Comparison of ENCODE assay signal across 10 cellular contexts in the genomic region with DNA sequence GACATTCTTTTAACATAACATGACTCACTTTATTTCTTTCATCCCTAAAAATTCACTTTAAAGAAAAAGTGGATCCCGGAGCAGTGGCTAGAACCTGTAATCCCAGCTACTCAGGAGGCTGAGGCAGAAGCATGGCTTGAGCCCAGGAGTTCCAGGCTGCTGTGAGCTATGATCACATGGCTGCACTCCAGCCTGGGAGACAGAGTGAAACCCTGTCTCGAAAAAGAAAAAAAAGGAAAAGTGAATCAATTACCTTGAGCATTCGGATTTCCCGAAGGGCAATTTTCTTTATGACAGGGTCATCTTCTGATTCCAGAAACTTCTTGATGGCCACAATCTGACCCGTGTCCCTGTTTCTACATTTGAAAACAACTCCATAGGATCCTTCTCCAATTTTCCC. TPM values are rescaled to one million over a fixed set of nuclear protein-coding genes. Genes with fewer than 3 reads are reported as not detected.
DNase-seq lines count a peak whose midpoint lies in the region; ATAC-seq and TF ChIP-seq lines count a peak whose summit lies in the region.
"Had no signal": no experiment of that assay in that cellular context is flagged by ENCODE, and none has a peak within 500 bp of the region (broad histone marks: within the 10 kb centered on the region; RNA-seq: fewer than 3 reads in every experiment).

No MANE protein-coding gene starts in this region.

- H3K36me3 ChIP-seq in stomach = no peaks in the 10 kb centered on the region

- POLR2A ChIA-PET in activated CD8-positive, alpha-beta T cell treated with anti-CD3 and anti-CD28 coated beads, Interleukin-2, amount 10 ng/mL, durations not matched to agents 7 days and 5 days (lab: Charles Lee) = no interaction called here

- no peaks in the 10 kb centered on the region for H3K9me3 ChIP-seq in stomach

- no peak for ATAC-seq in activated CD8-positive, alpha-beta T cell treated with anti-CD3 and anti-CD28 coated beads, Interleukin-2, amount 10 ng/mL, durations not matched to agents 7 days and 5 days
- no peak for ATAC-seq in HG02981 (IDR thresholded peaks at IDR 0.05; ENCODE audit: unreplicated experiment)

- WGBS in stomach, 5 donors = 64 to 72% (median 67%) methylated on average over 5 of the region's 5 CpGs

- TF ChIP-seq POLR2A in stomach (IDR thresholded peaks at IDR 0.05) = no peak

- H3K4me3 Mint-ChIP-seq in activated CD8-positive, alpha-beta T cell treated with anti-CD3 and anti-CD28 coated beads, Interleukin-2, amount 10 ng/mL, durations not matched to agents 7 days and 5 days = peak overlapping the region; percentile 83

- H3K36me3 Mint-ChIP-seq in activated CD8-positive, alpha-beta T cell treated with anti-CD3 and anti-CD28 coated beads, Interleukin-2, amount 10 ng/mL, durations not matched to agents 7 days and 5 days (ENCODE audit: low read depth) = peaks cover 1% of the 10 kb centered on the region

- H3K27ac ChIP-seq in stomach = peak overlapping the region in 2 of 5 donors; percentile 89 to 90
- H3K27ac ChIP-seq: KMS-11 had no signal

- peaks cover 11% of the 10 kb centered on the region for H3K4me1 Mint-ChIP-seq in activated CD8-positive, alpha-beta T cell treated with anti-CD3 and anti-CD28 coated beads, Interleukin-2, amount 10 ng/mL, durations not matched to agents 7 days and 5 days (ENCODE audit: low read depth)

- intact Hi-C loops in stomach (cut with DNase I; ENCODE audit: low total_unique reads) = no loop called here

- peaks cover 6 to 35% (median 22%) of the 10 kb centered on the region in 4 donors for H3K4me1 ChIP-seq in stomach

- no peaks in the 10 kb centered on the region for H3K9me3 Mint-ChIP-seq in activated CD8-positive, alpha-beta T cell treated with anti-CD3 and anti-CD28 coated beads, Interleukin-2, amount 10 ng/mL, durations not matched to agents 7 days and 5 days (ENCODE audit: insufficient read depth)

- CTCF ChIA-PET in activated CD8-positive, alpha-beta T cell treated with anti-CD3 and anti-CD28 coated beads, Interleukin-2, amount 10 ng/mL, durations not matched to agents 7 days and 5 days (lab: Charles Lee) = interaction anchor here (1.6 kb wide), 1 partner anchor 22 kb away, joined by 3 read pairs; no protein-coding TSS in a partner anchor

- no peak for TF ChIP-seq CTCF in stomach (IDR thresholded peaks at IDR 0.05)

- H3K27me3 ChIP-seq in stomach = no peaks in the 10 kb centered on the region

- TF ChIP-seq EP300 in stomach (IDR thresholded peaks at IDR 0.05) = no peak

- peak overlapping the region; percentile 65 to 74 (median 69) for H3K4me3 ChIP-seq in stomach

- H3K27ac Mint-ChIP-seq in activated CD8-positive, alpha-beta T cell treated with anti-CD3 and anti-CD28 coated beads, Interleukin-2, amount 10 ng/mL, durations not matched to agents 7 days and 5 days = no peak overlapping the region

- peaks cover 2% of the 10 kb centered on the region for H3K27me3 Mint-ChIP-seq in activated CD8-positive, alpha-beta T cell treated with anti-CD3 and anti-CD28 coated beads, Interleukin-2, amount 10 ng/mL, durations not matched to agents 7 days and 5 days (ENCODE audit: low read depth)

- DNase-seq in DMS 273 (lab: John Stamatoyannopoulos, UW; ENCODE audit: unreplicated experiment) = peak; percentile 45
- no peak for DNase-seq in DMS 273 treated with DMSO at 0.1 percent for 48 hours (lab: John Stamatoyannopoulos, UW)
- DNase-seq in activated CD8-positive, alpha-beta T cell treated with anti-CD3 and anti-CD28 coated beads, Interleukin-2, amount 10 ng/mL, durations not matched to agents 7 days and 5 days = no peak
- DNase-seq in iris pigment epithelial cell (ENCODE audit: low read depth) = peak; percentile 21
- DNase-seq in stomach = no peak
- no peak for DNase-seq in kidney glomerular epithelial cell (lab: John Stamatoyannopoulos, UW)
- DNase-seq in NAMALWA (ENCODE audit: low spot score) = no peak
- DNase-seq: 8988T had no signal

RNA-seq across cellular contexts. Expression of a gene that starts 1.2 kb away (rescaled TPM):
- total RNA-seq in activated CD8-positive, alpha-beta T cell treated with anti-CD3 and anti-CD28 coated beads, Interleukin-2, amount 10 ng/mL, durations not matched to agents 7 days and 5 days = 10 to 100 TPM in 1 of 2 experiments, 1 to 10 TPM in 1; 8.1 to 12.0 TPM
- 100 to 1,000 TPM in 1 of 5 donors, 1 to 10 TPM in 2, under 1 TPM in 1, not detected in 1; 0.89 to 174 (median 5.6) TPM for total RNA-seq in stomach
- polyA plus RNA-seq in stomach = 1 to 10 TPM in 2 of 3 donors, under 1 TPM in 1; 0.61 to 1.4 (median 1.0) TPM

Comparison
In these comparisons a context has a peak if more than half of its experiments do, and no peak if none do; other contexts are left out.
1. DNase-seq: peak in DMS 273 (single experiment) and iris pigment epithelial cell (single experiment); none in DMS 273 treated with DMSO at 0.1 percent for 48 hours (single experiment), activated CD8-positive, alpha-beta T cell treated with anti-CD3 and anti-CD28 coated beads, Interleukin-2, amount 10 ng/mL, durations not matched to agents 7 days and 5 days (single experiment), stomach (single experiment), kidney glomerular epithelial cell (single experiment) and NAMALWA (single experiment).